ENCODE assay signal across 8 cellular contexts in the genomic region with DNA sequence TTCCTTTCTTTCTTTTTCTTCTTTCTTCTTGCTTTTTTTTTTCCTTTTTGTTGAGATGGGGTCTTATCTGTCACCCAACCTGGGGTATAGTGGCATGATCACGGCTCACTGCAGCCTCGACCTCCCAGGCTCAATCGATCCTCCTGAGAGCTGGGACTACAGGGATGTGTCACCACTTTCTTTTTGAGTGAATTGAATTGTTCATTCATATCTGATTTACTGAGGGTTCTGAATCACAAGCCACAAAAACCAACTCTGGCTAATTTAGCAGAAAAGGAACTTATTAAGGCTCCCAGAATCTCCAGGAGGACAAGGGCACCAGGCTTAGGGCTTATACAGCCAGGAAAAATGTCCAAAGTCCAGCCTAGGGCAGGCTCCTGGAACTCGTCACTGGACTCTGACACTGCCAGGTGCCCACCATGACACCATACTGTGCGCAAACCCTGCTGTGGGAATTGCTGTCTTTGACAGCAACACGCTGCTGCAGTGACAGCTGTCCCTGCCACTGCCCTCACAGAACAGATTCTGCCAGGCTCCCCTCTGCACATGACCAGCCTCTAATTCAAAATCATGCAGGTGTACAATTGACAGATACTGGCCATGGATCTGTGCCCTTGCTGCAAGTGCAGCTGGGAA. TPM values are rescaled to one million over a fixed set of nuclear protein-coding genes. Genes with fewer than 3 reads are reported as not detected.
DNase-seq lines count a peak whose midpoint lies in the region; ATAC-seq and TF ChIP-seq lines count a peak whose summit lies in the region.

No MANE protein-coding gene starts in this region.

- no peaks in the 10 kb centered on the region for H3K9me3 Mint-ChIP-seq in activated naive CD4-positive, alpha-beta T cell treated with anti-CD3 and anti-CD28 coated beads, Interleukin-2, amount 50 U/mL, for 72 hours

- no peaks in the 10 kb centered on the region for H3K79me2 ChIP-seq in DND-41 (ENCODE audit: insufficient read depth, low read length)

- peak overlapping the region; percentile 25; the same call in 1 of the 2 replicates for H2AFZ ChIP-seq in DND-41 (ENCODE audit: low read depth, low read length)

- peak; percentile 84 for ATAC-seq in DND-41 (ENCODE audit: insufficient read depth, low read depth)
- peak; percentile 60 for ATAC-seq in GM19455 (IDR thresholded peaks at IDR 0.05; ENCODE audit: unreplicated experiment)
- peak; percentile 50 for ATAC-seq in HG03457 (IDR thresholded peaks at IDR 0.05; ENCODE audit: unreplicated experiment)
- ATAC-seq in activated naive CD4-positive, alpha-beta T cell treated with anti-CD3 and anti-CD28 coated beads, Interleukin-2, amount 50 U/mL, for 72 hours, result peak; percentile 96 to 97

- H3K36me3 ChIP-seq in DND-41 (ENCODE audit: insufficient read depth, low read length), result no peaks in the 10 kb centered on the region
- no peaks in the 10 kb centered on the region for H3K36me3 ChIP-seq in thyroid gland
- H3K36me3 ChIP-seq in colonic mucosa, result no peaks in the 10 kb centered on the region
- no peaks in the 10 kb centered on the region for H3K36me3 ChIP-seq in tibial nerve

- intact Hi-C loops in thyroid gland (cut with DNase I), result no loop called here
- intact Hi-C loops in colonic mucosa (cut with DNase I), result no loop called here

- no peak overlapping the region for H3K9ac ChIP-seq in DND-41 (ENCODE audit: low read depth, low read length)
- no peak overlapping the region for H3K9ac ChIP-seq in colonic mucosa (ENCODE audit: low read depth in 2 of 2, low read length in 2 of 2)

- DNase-seq in DND-41 (peak; percentile 48), thyroid gland (no peak), DMS 273 (lab: John Stamatoyannopoulos, UW; ENCODE audit: unreplicated experiment) (no peak), colonic mucosa (no peak), tibial nerve (ENCODE audit: low spot score in 2 of 2) (no peak)
- peak in 1 of 2 donors; percentile 51 for DNase-seq in activated naive CD4-positive, alpha-beta T cell treated with anti-CD3 and anti-CD28 coated beads, Interleukin-2, amount 50 U/mL, for 72 hours (ENCODE audit: low spot score in 2 of 2)

- TF ChIP-seq EP300 in tibial nerve (IDR thresholded peaks at IDR 0.05), result no peak

- H3K9me3 ChIP-seq in DND-41 (ENCODE audit: insufficient read depth, low read length, severe bottlenecking) (no peaks in the 10 kb centered on the region), thyroid gland (no peaks in the 10 kb centered on the region), colonic mucosa (no peaks in the 10 kb centered on the region), tibial nerve (no peaks in the 10 kb centered on the region)

- H4K20me1 ChIP-seq in DND-41 (ENCODE audit: insufficient read depth, low read length), result no peaks in the 10 kb centered on the region

- H3K4me1 ChIP-seq in DND-41 (ENCODE audit: insufficient read depth, low read length) (peaks cover 19% of the 10 kb centered on the region), thyroid gland (peaks cover 24 to 36% of the 10 kb centered on the region in 2 donors), colonic mucosa (no peaks in the 10 kb centered on the region), tibial nerve (no peaks in the 10 kb centered on the region)

- TF ChIP-seq POLR2A in thyroid gland (IDR thresholded peaks at IDR 0.05) (no peak), tibial nerve (IDR thresholded peaks at IDR 0.05) (no peak)

- WGBS in thyroid gland, 2 donors, result 88% methylated on average over 6 of the region's 6 CpGs
- WGBS in tibial nerve, 2 donors, result 74 to 75% methylated on average over 6 of the region's 6 CpGs

- H3K36me3 Mint-ChIP-seq in activated naive CD4-positive, alpha-beta T cell treated with anti-CD3 and anti-CD28 coated beads, Interleukin-2, amount 50 U/mL, for 72 hours, result no peaks in the 10 kb centered on the region

- H3K4me2 ChIP-seq in DND-41 (ENCODE audit: insufficient read depth, low read length), result peak overlapping the region; percentile 50

- TF ChIP-seq CTCF in DND-41 (IDR thresholded peaks at IDR 0.05; ENCODE audit: borderline replicate concordance, extremely low read depth, low read length, poor library complexity, severe bottlenecking), result no peak
- TF ChIP-seq CTCF in thyroid gland (IDR thresholded peaks at IDR 0.05), result no peak
- TF ChIP-seq CTCF in colonic mucosa (IDR thresholded peaks at IDR 0.05), result no peak
- TF ChIP-seq CTCF in tibial nerve (IDR thresholded peaks at IDR 0.05), result no peak

- H3K27ac Mint-ChIP-seq in activated naive CD4-positive, alpha-beta T cell treated with anti-CD3 and anti-CD28 coated beads, Interleukin-2, amount 50 U/mL, for 72 hours, result peak overlapping the region; percentile 63 to 87

- peak overlapping the region; percentile 41 for H3K27ac ChIP-seq in DND-41 (ENCODE audit: low read length)
- H3K27ac ChIP-seq in thyroid gland, result no peak overlapping the region
- H3K27ac ChIP-seq in colonic mucosa, result no peak overlapping the region
- H3K27ac ChIP-seq in tibial nerve, result no peak overlapping the region

- H3K4me3 ChIP-seq in DND-41 (ENCODE audit: low read depth in 1 of 2, low read length in 2 of 2), result no peak overlapping the region
- no peak overlapping the region for H3K4me3 ChIP-seq in thyroid gland (replicated peaks in 1 of 3)
- no peak overlapping the region for H3K4me3 ChIP-seq in colonic mucosa
- no peak overlapping the region for H3K4me3 ChIP-seq in tibial nerve

- no peaks in the 10 kb centered on the region for H3K27me3 ChIP-seq in DND-41 (ENCODE audit: insufficient read depth, low read length, poor library complexity)
- no peaks in the 10 kb centered on the region for H3K27me3 ChIP-seq in thyroid gland
- no peaks in the 10 kb centered on the region for H3K27me3 ChIP-seq in colonic mucosa
- H3K27me3 ChIP-seq in tibial nerve, result no peaks in the 10 kb centered on the region

RNA-seq across cellular contexts. Expression of gene EML6, which starts 42.9 kb away (rescaled TPM):
- total RNA-seq in activated naive CD4-positive, alpha-beta T cell treated with anti-CD3 and anti-CD28 coated beads, Interleukin-2, amount 50 U/mL, for 72 hours, result 1 to 10 TPM in 1 of 2 donors, under 1 TPM in 1; 0.30 to 2.4 TPM
- total RNA-seq in thyroid gland (10 to 100 TPM in 3 of 4 donors, 1 to 10 TPM in 1; 5.6 to 24.8 (median 20.3) TPM), colonic mucosa (1 to 10 TPM; 2.1 to 2.5 TPM), tibial nerve (10 to 100 TPM in 1 of 4 donors, under 1 TPM in 3; 0.60 to 18.0 (median 0.93) TPM)
